In genomic region chr3:4977889-4978258, GRCh38 we compare ENCODE assay signal across 8 cellular contexts. TPM values are rescaled to one million over a fixed set of nuclear protein-coding genes. Genes with fewer than 3 reads are reported as not detected.
DNase-seq lines count a peak whose midpoint lies in the region; ATAC-seq and TF ChIP-seq lines count a peak whose summit lies in the region.

No MANE protein-coding gene starts in this region.

- H3K4me3 ChIP-seq in CD8-positive, alpha-beta memory T cell (ENCODE audit: low read length) = peak overlapping the region; percentile 75
- H3K4me3 ChIP-seq in IMR-90 (ENCODE audit: insufficient read depth, low read depth, low read length) = peak overlapping the region; percentile 55

- POLR2A ChIA-PET in CD8-positive, alpha-beta memory T cell (lab: Charles Lee) = interaction anchor here (0.5 to 2.0 kb wide), 6 partner anchors 9 to 625 kb away, joined by 3 to 10 read pairs (median 8); no protein-coding TSS in a partner anchor
- POLR2A ChIA-PET in IMR-90 (lab: Charles Lee; ENCODE audit: unreplicated experiment) = no interaction called here

- ATAC-seq in IMR-90 (ENCODE audit: low read depth) (no peak), GM21528 (IDR thresholded peaks at IDR 0.05; ENCODE audit: low FRiP score, unreplicated experiment) (no peak), HG02763 (IDR thresholded peaks at IDR 0.05; ENCODE audit: unreplicated experiment) (no peak)
- peak; percentile 1 to 12 for ATAC-seq in activated naive CD4-positive, alpha-beta T cell treated with anti-CD3 and anti-CD28 coated beads, Interleukin-2, amount 50 U/mL, for 72 hours
- no peak for ATAC-seq in stimulated activated naive CD8-positive, alpha-beta T cell treated with anti-CD3 and anti-CD28 coated beads, Interleukin-15, amount 100 ng/mL, for 72 hours

- dilution Hi-C loops in IMR-90 (cut with HindIII; ENCODE audit: low sequenced_read_pairs, unreplicated experiment) = no loop called here

- no peaks in the 10 kb centered on the region for H3K9me3 ChIP-seq in CD8-positive, alpha-beta memory T cell (ENCODE audit: low read length)
- no peaks in the 10 kb centered on the region for H3K9me3 ChIP-seq in IMR-90 (ENCODE audit: control insufficient read depth, insufficient read depth, low read length)

- H2AFZ ChIP-seq in IMR-90 (replicated peaks; ENCODE audit: low read length, poor library complexity) = peak overlapping the region; percentile 93

- peak overlapping the region; percentile 13; the same call in 1 of the 2 replicates for H2AK5ac ChIP-seq in IMR-90 (ENCODE audit: low read depth, low read length)

- H3K36me3 Mint-ChIP-seq in CD8-positive, alpha-beta memory T cell = peaks cover 4 to 38% (median 10%) of the 10 kb centered on the region in 3 donors
- peaks cover 35 to 46% of the 10 kb centered on the region in 2 donors for H3K36me3 Mint-ChIP-seq in activated naive CD4-positive, alpha-beta T cell treated with anti-CD3 and anti-CD28 coated beads, Interleukin-2, amount 50 U/mL, for 72 hours

- H3K14ac ChIP-seq in IMR-90 (replicated peaks; ENCODE audit: low read depth, low read length) = peak overlapping the region; percentile 18

- TF ChIP-seq RAD21 in IMR-90 (IDR thresholded peaks at IDR 0.05; ENCODE audit: low read length) = no peak

- in situ Hi-C loops in IMR-90 (cut with MboI; ENCODE audit: low sequenced_read_pairs) = loop anchor here (10.0 kb wide), 1 partner anchor 143 kb away; no protein-coding TSS in a partner anchor

- H3K79me1 ChIP-seq in IMR-90 (ENCODE audit: low read depth in 1 of 2, low read length in 2 of 2) = peaks cover 6 to 30% of the 10 kb centered on the region in 2 experiments; a peak in 3 of 4 replicates

- H3K9me1 ChIP-seq in IMR-90 (ENCODE audit: insufficient read depth, low read length) = no peaks in the 10 kb centered on the region

- H2BK15ac ChIP-seq in IMR-90 (ENCODE audit: low read depth, low read length) = 0 out of 3 replicates have a peak overlapping the region, but pooled peaks have one; percentile 55

- H4K20me1 ChIP-seq in IMR-90 (ENCODE audit: insufficient read depth, low read length) = peaks cover 12% of the 10 kb centered on the region; the same call in 1 of the 2 replicates

- H3K9ac ChIP-seq in IMR-90 (ENCODE audit: low read depth, low read length) = peak overlapping the region; percentile 67

- H2BK5ac ChIP-seq in IMR-90 (ENCODE audit: low read depth, low read length, poor library complexity, severe bottlenecking) = peak overlapping the region; percentile 93

- H3K27me3 Mint-ChIP-seq in CD8-positive, alpha-beta memory T cell = no peaks in the 10 kb centered on the region
- H3K27me3 Mint-ChIP-seq in stimulated activated naive CD8-positive, alpha-beta T cell treated with anti-CD3 and anti-CD28 coated beads, Interleukin-15, amount 100 ng/mL, for 72 hours = no peaks in the 10 kb centered on the region

- intact Hi-C loops in IMR-90 (cut with micrococcal nuclease) = loop anchor here (1.0 to 5.0 kb wide), 2 partner anchors 136 to 257 kb away; no protein-coding TSS in a partner anchor

- peak overlapping the region; percentile 97 to 100 (median 99) for H3K4me3 Mint-ChIP-seq in CD8-positive, alpha-beta memory T cell
- peak overlapping the region; percentile 93 to 99 for H3K4me3 Mint-ChIP-seq in stimulated activated naive CD8-positive, alpha-beta T cell treated with anti-CD3 and anti-CD28 coated beads, Interleukin-15, amount 100 ng/mL, for 72 hours

- H3K9me3 Mint-ChIP-seq in CD8-positive, alpha-beta memory T cell = no peaks in the 10 kb centered on the region
- H3K9me3 Mint-ChIP-seq in activated naive CD4-positive, alpha-beta T cell treated with anti-CD3 and anti-CD28 coated beads, Interleukin-2, amount 50 U/mL, for 72 hours = peaks cover 0 to 5% of the 10 kb centered on the region in 2 donors
- no peaks in the 10 kb centered on the region for H3K9me3 Mint-ChIP-seq in stimulated activated naive CD8-positive, alpha-beta T cell treated with anti-CD3 and anti-CD28 coated beads, Interleukin-15, amount 100 ng/mL, for 72 hours

- CTCF ChIA-PET in CD8-positive, alpha-beta memory T cell (lab: Charles Lee) = interaction anchor here (1.1 to 4.0 kb wide), 9 partner anchors 9 to 266 kb away, joined by 3 to 37 read pairs (median 11); no protein-coding TSS in a partner anchor
- CTCF ChIA-PET in IMR-90 (lab: Yijun Ruan, JAX) = interaction anchor here (1.7 kb wide), 1 partner anchor 267 kb away, joined by 11 read pairs; no protein-coding TSS in a partner anchor

- H2AK9ac ChIP-seq in IMR-90 (replicated peaks; ENCODE audit: low read depth, low read length, poor library complexity) = peak overlapping the region; percentile 89

- H3K36me3 ChIP-seq in CD8-positive, alpha-beta memory T cell (ENCODE audit: insufficient read depth, low read length) = peaks cover 3% of the 10 kb centered on the region
- H3K36me3 ChIP-seq in IMR-90 (ENCODE audit: control insufficient read depth, insufficient read depth, low read length) = peaks cover 2% of the 10 kb centered on the region

- DNase-seq in CD8-positive, alpha-beta memory T cell = peak in 2 of 5 donors; percentile 52 to 70
- DNase-seq in IMR-90 (no peak), inferior parietal cortex (ENCODE audit: extremely low spot score) (peak; percentile 67), NCI-H2029 (lab: John Stamatoyannopoulos, UW) (no peak)
- DNase-seq in activated naive CD4-positive, alpha-beta T cell treated with anti-CD3 and anti-CD28 coated beads, Interleukin-2, amount 50 U/mL, for 72 hours (ENCODE audit: low spot score in 2 of 2) = no peak
- DNase-seq in stimulated activated naive CD8-positive, alpha-beta T cell treated with anti-CD3 and anti-CD28 coated beads, Interleukin-15, amount 100 ng/mL, for 72 hours = no peak

- H4K8ac ChIP-seq in IMR-90 (ENCODE audit: low read depth in 2 of 2, low read length in 2 of 2) = peak overlapping the region; percentile 68 to 71

- peak overlapping the region; percentile 70 for H2BK120ac ChIP-seq in IMR-90 (ENCODE audit: low read depth, low read length)

- no TSS peak for BruUV-seq in IMR-90 (replicated peaks; lab: Mats Ljungman, UMichigan)

- H3K4me2 ChIP-seq in IMR-90 (ENCODE audit: low read depth, low read length) = peak overlapping the region; percentile 94

- peak overlapping the region; percentile 52 for H4K5ac ChIP-seq in IMR-90 (ENCODE audit: low read depth, low read length)

- peak overlapping the region; percentile 59 for H3K56ac ChIP-seq in IMR-90 (ENCODE audit: extremely low read depth, insufficient read depth, low read length)

- peak overlapping the region; percentile 67 for H3K18ac ChIP-seq in IMR-90 (ENCODE audit: low read depth, low read length)

- peak overlapping the region; percentile 81 for H3K23ac ChIP-seq in IMR-90 (ENCODE audit: low read depth, low read length)

- H4K91ac ChIP-seq in IMR-90 (ENCODE audit: insufficient read depth, low read depth, low read length) = peak overlapping the region; percentile 81

- H3K27ac Mint-ChIP-seq in CD8-positive, alpha-beta memory T cell = peak overlapping the region; percentile 98 to 100 (median 100)
- H3K27ac Mint-ChIP-seq in activated naive CD4-positive, alpha-beta T cell treated with anti-CD3 and anti-CD28 coated beads, Interleukin-2, amount 50 U/mL, for 72 hours = peak overlapping the region; percentile 99
- peak overlapping the region; percentile 99 to 100 for H3K27ac Mint-ChIP-seq in stimulated activated naive CD8-positive, alpha-beta T cell treated with anti-CD3 and anti-CD28 coated beads, Interleukin-15, amount 100 ng/mL, for 72 hours

- peaks cover 52 to 66% (median 62%) of the 10 kb centered on the region in 3 donors for H3K4me1 Mint-ChIP-seq in CD8-positive, alpha-beta memory T cell
- peaks cover 38% of the 10 kb centered on the region for H3K4me1 Mint-ChIP-seq in stimulated activated naive CD8-positive, alpha-beta T cell treated with anti-CD3 and anti-CD28 coated beads, Interleukin-15, amount 100 ng/mL, for 72 hours

- 0% methylated on average over 4 of the region's 17 CpGs; no CpG with 5 or more reads in 1 of the 2 experiments for WGBS in IMR-90 (ENCODE audit: extremely low coverage in 2 of 2, insufficient read length in 1 of 2), 2 experiments

- peak; percentile 48; the same call in 1 of the 2 replicates for TF ChIP-seq POLR2A in IMR-90 (IDR thresholded peaks at IDR 0.05; ENCODE audit: low read depth, low read length)

- peaks cover 38% of the 10 kb centered on the region for H3K4me1 ChIP-seq in CD8-positive, alpha-beta memory T cell (ENCODE audit: insufficient read depth, low read length)
- peaks cover 6% of the 10 kb centered on the region; the same call in 1 of the 2 replicates for H3K4me1 ChIP-seq in IMR-90 (ENCODE audit: control insufficient read depth, insufficient read depth, low read length)

- H3K27me3 ChIP-seq in CD8-positive, alpha-beta memory T cell (ENCODE audit: insufficient read depth, low read length, poor library complexity, severe bottlenecking) = no peaks in the 10 kb centered on the region
- H3K27me3 ChIP-seq in IMR-90 (ENCODE audit: control insufficient read depth, insufficient read depth, low read length) = no peaks in the 10 kb centered on the region

- TF ChIP-seq CTCF in IMR-90 (conservative IDR thresholded peaks at IDR 0.05; ENCODE audit: low read depth, low read length) = peak; percentile 20; the same call in 1 of the 2 replicates

- peak overlapping the region; percentile 100 for H3K27ac ChIP-seq in CD8-positive, alpha-beta memory T cell (ENCODE audit: low read depth, low read length)
- H3K27ac ChIP-seq in IMR-90 (ENCODE audit: insufficient read depth, low read length) = peak overlapping the region; percentile 84

- peak overlapping the region; percentile 74 for H3K4ac ChIP-seq in IMR-90 (ENCODE audit: low read depth, low read length)

- H2BK20ac ChIP-seq in IMR-90 (ENCODE audit: low read depth, low read length) = peak overlapping the region; percentile 54

TF ChIP-seq in IMR-90, 13 proteins besides CTCF, POLR2A, EP300 and RAD21 (continues in another document):
- TF ChIP-seq CEBPB (IDR thresholded peaks at IDR 0.05; ENCODE audit: low read depth, low read length) (peak; percentile 27; the same call in 1 of the 2 replicates), CHD1 (IDR thresholded peaks at IDR 0.05; ENCODE audit: low read depth, low read length) (peak; percentile 92), ELK1 (IDR thresholded peaks at IDR 0.05; ENCODE audit: borderline replicate concordance, low read depth, low read length) (no peak)

RNA-seq across cellular contexts. Expression of gene BHLHE40, which starts 1.4 kb away (rescaled TPM):
- 100 to 1,000 TPM; 174 to 180 TPM for total RNA-seq in CD8-positive, alpha-beta memory T cell
- polyA plus RNA-seq in CD8-positive, alpha-beta memory T cell = 24.8 TPM
- total RNA-seq in IMR-90 (2012; rRNA removed) = 22.8 and 24.2 TPM in 2 replicates
- 31.1 and 31.8 TPM in 2 replicates for polyA plus RNA-seq in IMR-90 (2012; rRNA removed)
- polyA plus RNA-seq in IMR-90 (2012; cell fraction: cytosol; rRNA removed) = 26.0 and 43.6 TPM in 2 replicates
- polyA plus RNA-seq in IMR-90 (2012; cell fraction: nucleus; rRNA removed; ENCODE audit: low replicate concordance) = 147 and 366 TPM in 2 replicates
- 100 to 1,000 TPM; 228 to 369 TPM for total RNA-seq in activated naive CD4-positive, alpha-beta T cell treated with anti-CD3 and anti-CD28 coated beads, Interleukin-2, amount 50 U/mL, for 72 hours

Comparison
In these comparisons a context has a peak if more than half of its experiments do, and no peak if none do; other contexts are left out.
1. ATAC-seq: peak in activated naive CD4-positive, alpha-beta T cell treated with anti-CD3 and anti-CD28 coated beads, Interleukin-2, amount 50 U/mL, for 72 hours (2 of 2); none in IMR-90 (single experiment), stimulated activated naive CD8-positive, alpha-beta T cell treated with anti-CD3 and anti-CD28 coated beads, Interleukin-15, amount 100 ng/mL, for 72 hours (single experiment), GM21528 (single experiment) and HG02763 (single experiment).
2. Peak in every context shown above with its lines, with median percentiles within 50 percentile points of each other: H3K27ac Mint-ChIP-seq.